10 cellular contexts compared by ENCODE assay signal in the genomic region with DNA sequence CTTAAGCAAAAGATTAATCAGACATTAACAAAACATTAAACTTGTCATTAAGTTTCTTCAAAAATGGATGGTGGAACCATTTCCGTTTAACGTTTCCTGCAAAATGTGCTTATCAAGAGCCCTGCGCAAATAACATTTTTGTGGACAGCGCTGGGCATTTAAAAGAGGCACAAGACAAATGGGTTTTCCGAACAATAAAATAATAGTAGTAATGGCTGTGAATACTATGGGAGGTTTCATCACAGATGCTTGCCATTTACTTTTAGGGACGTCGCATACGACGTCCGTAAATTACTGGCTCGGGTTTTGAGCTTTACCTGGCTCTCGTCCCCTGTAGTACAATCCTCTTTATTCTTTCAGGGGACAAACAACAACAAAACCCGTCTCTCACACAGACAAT. TPM values are rescaled to one million over a fixed set of nuclear protein-coding genes. Genes with fewer than 3 reads are reported as not detected.
DNase-seq lines count a peak whose midpoint lies in the region; ATAC-seq and TF ChIP-seq lines count a peak whose summit lies in the region.
"Had no signal": no experiment of that assay in that cellular context is flagged by ENCODE, and none has a peak within 500 bp of the region (broad histone marks: within the 10 kb centered on the region; RNA-seq: fewer than 3 reads in every experiment).

No MANE protein-coding gene starts in this region.

- peak overlapping the region; percentile 86 for H3K56ac ChIP-seq in mesendoderm (ENCODE audit: low read length)

- no peak overlapping the region for H4K5ac ChIP-seq in mesendoderm (ENCODE audit: low read length)

- H3K4ac ChIP-seq in mesendoderm (ENCODE audit: low read depth, low read length), result no peak overlapping the region

- peaks cover 59% of the 10 kb centered on the region for H3K79me2 ChIP-seq in mesendoderm (ENCODE audit: control insufficient read depth, insufficient read depth, low read length)

- intact Hi-C loops in A673 (cut with micrococcal nuclease; ENCODE audit: unreplicated experiment), result loop anchor here (5.0 to 10.0 kb wide), 3 partner anchors 246 to 446 kb away; a partner anchor contains a TSS

- no peaks in the 10 kb centered on the region for H3K9me3 ChIP-seq in A673 (ENCODE audit: low read depth, low read length, poor library complexity, severe bottlenecking)

- CTCF ChIA-PET in A673 (lab: Charles Lee), result no interaction called here

- no peak overlapping the region for H2BK5ac ChIP-seq in mesendoderm (ENCODE audit: low read length)

- H3K18ac ChIP-seq in mesendoderm (ENCODE audit: low read length), result no peak overlapping the region

- peaks cover 3% of the 10 kb centered on the region; the same call in 1 of the 2 replicates for H3K27me3 Mint-ChIP-seq in HFFc6 (ENCODE audit: insufficient read depth)
- no peaks in the 10 kb centered on the region for H3K27me3 Mint-ChIP-seq in type B pancreatic cell
- H3K27me3 Mint-ChIP-seq: dendritic cell treated with granulocyte-macrophage colony-stimulating factor and Interleukin-4, amounts not matched to agents 40 ng/mL and 50 ng/mL, for 4 days had no signal

- H3K9ac ChIP-seq in mesendoderm (ENCODE audit: low read length), result peak overlapping the region; percentile 83

- H2BK15ac ChIP-seq in mesendoderm (replicated peaks; ENCODE audit: low read depth), result no peak overlapping the region

- H3K4me3 ChIP-seq in A673 (ENCODE audit: low read depth, low read length, poor library complexity, severe bottlenecking), result peak overlapping the region; percentile 81
- H3K4me3 ChIP-seq in cardiac fibroblast (replicated peaks in 1 of 2; ENCODE audit: low read depth in 2 of 2, low read length in 2 of 2), result peak overlapping the region; percentile 82 to 89
- peak overlapping the region; percentile 57 for H3K4me3 ChIP-seq in mesendoderm (ENCODE audit: low read length)

- peaks cover 41% of the 10 kb centered on the region for H3K4me1 ChIP-seq in A673 (ENCODE audit: insufficient read depth, low read length, poor library complexity, severe bottlenecking)
- H3K4me1 ChIP-seq in mesendoderm (ENCODE audit: control insufficient read depth, low read depth, low read length), result peaks cover 11% of the 10 kb centered on the region

- H3K27ac Mint-ChIP-seq in HFFc6, result no peak overlapping the region; the same call in 1 of the 2 replicates
- no peak overlapping the region for H3K27ac Mint-ChIP-seq in type B pancreatic cell
- H3K27ac Mint-ChIP-seq: dendritic cell treated with granulocyte-macrophage colony-stimulating factor and Interleukin-4, amounts not matched to agents 40 ng/mL and 50 ng/mL, for 4 days had no signal

- H4K8ac ChIP-seq in mesendoderm (ENCODE audit: low read depth, low read length), result no peak overlapping the region

- no peaks in the 10 kb centered on the region for H3K27me3 ChIP-seq in A673 (replicated peaks; ENCODE audit: insufficient read depth, low read depth, low read length, poor library complexity)
- no peaks in the 10 kb centered on the region for H3K27me3 ChIP-seq in mesendoderm (ENCODE audit: insufficient read depth, low read length, poor library complexity)

- BruUV-seq in A673 (replicated peaks; lab: Mats Ljungman, UMichigan), result no TSS peak

- peaks cover 13% of the 10 kb centered on the region for H3K79me1 ChIP-seq in mesendoderm (ENCODE audit: low read length)

- no peak overlapping the region for H2AK5ac ChIP-seq in mesendoderm (ENCODE audit: low read length)

- H2BK120ac ChIP-seq in mesendoderm (ENCODE audit: low read depth, low read length), result no peak overlapping the region

- H3K27ac ChIP-seq in A673 (ENCODE audit: low read depth, low read length, poor library complexity, severe bottlenecking), result peak overlapping the region; percentile 94
- no peak overlapping the region for H3K27ac ChIP-seq in mesendoderm (ENCODE audit: low read depth, low read length)

- H3K9me3 Mint-ChIP-seq in HFFc6 (no peaks in the 10 kb centered on the region), type B pancreatic cell (no peaks in the 10 kb centered on the region)
- H3K9me3 Mint-ChIP-seq: dendritic cell treated with granulocyte-macrophage colony-stimulating factor and Interleukin-4, amounts not matched to agents 40 ng/mL and 50 ng/mL, for 4 days had no signal

- no peak for ATAC-seq in GM19035 (IDR thresholded peaks at IDR 0.05; ENCODE audit: unreplicated experiment)

- H3K4me1 Mint-ChIP-seq in HFFc6 (ENCODE audit: low read depth) (peaks cover 39% of the 10 kb centered on the region), type B pancreatic cell (ENCODE audit: unreplicated experiment) (peaks cover 29% of the 10 kb centered on the region)

- TF ChIP-seq CTCF in A673 (conservative IDR thresholded peaks at IDR 0.05; ENCODE audit: low read depth, low read length) (no peak), HFFc6 (IDR thresholded peaks at IDR 0.05) (no peak), cardiac fibroblast (IDR thresholded peaks at IDR 0.05; ENCODE audit: low read depth, low read length) (no peak), type B pancreatic cell (conservative IDR thresholded peaks at IDR 0.05) (no peak)

- H3K36me3 ChIP-seq in A673 (ENCODE audit: insufficient read depth, low read length, poor library complexity, severe bottlenecking) (no peaks in the 10 kb centered on the region), mesendoderm (ENCODE audit: control insufficient read depth, insufficient read depth, low read length) (no peaks in the 10 kb centered on the region)

- H3K4me2 ChIP-seq in mesendoderm (ENCODE audit: low read length), result peak overlapping the region; percentile 54

- POLR2A ChIA-PET in A673 (lab: Charles Lee; ENCODE audit: low non-redundant PET), result no interaction called here

- H3K36me3 Mint-ChIP-seq in HFFc6 (ENCODE audit: low read depth), result peaks cover 15% of the 10 kb centered on the region
- H3K36me3 Mint-ChIP-seq in type B pancreatic cell, result peaks cover 4% of the 10 kb centered on the region

- no peak overlapping the region for H3K4me3 Mint-ChIP-seq in HFFc6
- no peak overlapping the region for H3K4me3 Mint-ChIP-seq in type B pancreatic cell
- H3K4me3 Mint-ChIP-seq: dendritic cell treated with granulocyte-macrophage colony-stimulating factor and Interleukin-4, amounts not matched to agents 40 ng/mL and 50 ng/mL, for 4 days had no signal

- DNase-seq in A673 (ENCODE audit: low spot score), result no peak
- peak; percentile 26 for DNase-seq in HFFc6
- DNase-seq in cardiac fibroblast (ENCODE audit: low read depth in 2 of 2), result peak; percentile 38 to 71
- no peak for DNase-seq in mesendoderm
- DNase-seq in hypothalamus (lab: John Stamatoyannopoulos, UW), result no peak
- no peak for DNase-seq in type B pancreatic cell (ENCODE audit: extremely low spot score, unreplicated experiment)
- DNase-seq in occipital lobe (lab: John Stamatoyannopoulos, UW), result no peak
- DNase-seq: NCI-H446 had no signal

- no CpG with 5 or more reads among the region's 13 CpGs for WGBS in mesendoderm (ENCODE audit: extremely low coverage, insufficient coverage, low lambda C conversion rate)

- no peak overlapping the region for H3K23ac ChIP-seq in mesendoderm (ENCODE audit: low read length)

RNA-seq across cellular contexts. Expression of a gene that starts 1.0 kb away (rescaled TPM):
- total RNA-seq in A673 (2021), result 26.5 and 27.9 TPM in 2 replicates
- total RNA-seq in HFFc6 (2021; fragmentation: NEBNext Ultra II Directional; extraction: Animal tissue kit (Norgen Biotek cat#: 25700)), result 10 to 100 TPM in 5 of 6 experiments, 1 to 10 TPM in 1; 9.3 to 12.4 (median 10.6) TPM
- polyA plus RNA-seq in mesendoderm (2013, experiment 1 of 2), result 14.4 TPM
- 13.2 TPM for polyA plus RNA-seq in mesendoderm (2013, experiment 2 of 2)
- 14.0 and 17.8 TPM in 2 replicates for total RNA-seq in type B pancreatic cell (ENCODE audit: low replicate concordance)
- 31.2 TPM for total RNA-seq in occipital lobe

RNA-seq across cellular contexts. Expression of a gene that starts 1.5 kb away (rescaled TPM):
- total RNA-seq in A673 (2021), result 68.8 and 72.5 TPM in 2 replicates
- total RNA-seq in HFFc6 (2021; fragmentation: NEBNext Ultra II Directional; extraction: Animal tissue kit (Norgen Biotek cat#: 25700)), result 10 to 100 TPM; 42.0 to 50.5 (median 47.3) TPM
- 14.5 TPM for polyA plus RNA-seq in mesendoderm (2013, experiment 1 of 2)
- polyA plus RNA-seq in mesendoderm (2013, experiment 2 of 2), result 15.3 TPM
- total RNA-seq in type B pancreatic cell (ENCODE audit: low replicate concordance), result 47.0 and 78.4 TPM in 2 replicates
- 176 TPM for total RNA-seq in occipital lobe

Comparison
In these comparisons a context has a peak if more than half of its experiments do, and no peak if none do; other contexts are left out.
1. DNase-seq: peak in HFFc6 (single experiment) and cardiac fibroblast (2 of 2); none in A673 (single experiment), mesendoderm (single experiment), hypothalamus (0 of 51), type B pancreatic cell (single experiment) and occipital lobe (single experiment).
2. Peak in every context shown above with its lines, with median percentiles within 50 percentile points of each other: H3K4me3 ChIP-seq.